Comparison of ENCODE assay signal across 22 cellular contexts in the genomic region with DNA sequence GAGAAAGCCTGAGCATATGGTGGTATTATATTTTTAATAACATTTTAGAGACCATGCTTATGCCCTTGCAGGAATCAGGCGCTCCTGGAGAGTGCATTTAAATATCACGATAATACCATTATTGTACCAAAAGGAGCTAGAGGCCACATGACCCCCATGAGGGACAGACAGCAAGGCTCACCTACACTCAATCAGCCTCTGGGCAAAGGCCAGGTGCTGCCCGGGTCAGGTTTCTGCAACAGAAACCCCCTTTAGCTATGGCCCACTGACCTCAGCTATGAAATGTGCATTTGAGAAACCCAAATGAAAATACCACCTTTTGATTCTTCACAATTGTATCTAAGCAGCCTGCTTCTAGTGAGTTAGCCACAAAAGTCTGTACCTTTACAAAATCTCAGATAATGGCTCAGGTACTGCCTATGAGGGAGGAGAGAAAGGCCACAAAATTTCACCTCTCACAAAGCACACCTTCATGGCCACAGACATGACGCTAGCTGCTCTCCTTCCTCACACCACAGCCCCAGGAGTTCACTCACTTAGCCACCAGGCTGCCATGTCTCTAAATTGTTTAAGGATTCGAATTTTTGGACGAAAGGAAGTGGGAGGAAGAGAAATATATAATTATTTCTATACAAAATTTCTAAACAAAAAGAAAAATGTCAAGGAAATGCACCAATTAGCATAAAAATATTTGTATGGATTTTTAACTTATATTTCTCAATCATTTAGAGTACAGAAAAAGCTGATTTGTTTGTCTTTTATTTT.
"Had no signal": no experiment of that assay in that cellular context is flagged by ENCODE, and none has a peak within 500 bp of the region (broad histone marks: within the 10 kb centered on the region; RNA-seq: fewer than 3 reads in every experiment).

No MANE protein-coding gene starts in this region.

- H3K36me3 ChIP-seq: sigmoid colon, WERI-Rb-1 had no signal

- H3K9me3 Mint-ChIP-seq: activated T-helper 1 cell treated with anti-CD3 and anti-CD28 coated beads, Interleukin-12 subunit alpha, Interleukin-12 subunit beta, Interleukin-2, Interleukin-4 antibody, amounts not matched to agents 30 ng/mL and 10 ng/mL and 1 ng/mL, durations not matched to agents 14 hours and 24 hours and 36 hours; neural crest cell; stimulated activated naive B cell treated with anti-CD40 and anti-IgM and Interleukin-4, amounts not matched to agents 10 μg/mL and 1 μg/mL and 100 μg/mL, for 72 hours had no signal

- H3K4me1 ChIP-seq: body of pancreas, testis had no signal

- DNase-seq: activated CD4-positive, alpha-beta T cell treated with anti-CD3 and anti-CD28 coated beads for 1 hour; activated CD4-positive, alpha-beta T cell treated with anti-CD3 and anti-CD28 coated beads, Interleukin-2, amount 50 U/mL, for 1 hour; activated CD8-positive, alpha-beta T cell treated with anti-CD3 and anti-CD28 coated beads, Interleukin-2, amount 10 ng/mL, durations not matched to agents 7 days and 5 days; activated gamma-delta T cell; activated naive CD4-positive, alpha-beta T cell treated with anti-CD3 and anti-CD28 coated beads, Interleukin-2, amount 50 U/mL, for 16 hours; anterior cingulate cortex; body of pancreas; central memory CD4-positive, alpha-beta T cell; dermis blood vessel endothelial cell; effector CD8-positive, alpha-beta T cell; hippocampal formation; mucosa of descending colon; posterior cingulate gyrus; sigmoid colon; stimulated activated CD4-positive, alpha-beta T cell treated with anti-CD3 and anti-CD28 coated beads, Interleukin-2, amount 100 ng/mL, for 48 hours; stimulated activated CD8-positive, alpha-beta memory T cell treated with anti-CD3 and anti-CD28 coated beads, Interleukin-4, amount 100 ng/mL, for 48 hours; stimulated activated naive B cell treated with anti-CD40 and anti-IgM and Interleukin-4, amounts not matched to agents 10 μg/mL and 1 μg/mL and 100 μg/mL, for 72 hours; T-helper 2 cell; testis; WERI-Rb-1 had no signal

- H3K9me3 ChIP-seq: body of pancreas, mucosa of descending colon, sigmoid colon, testis had no signal

- H3K36me3 Mint-ChIP-seq: stimulated activated naive B cell treated with anti-CD40 and anti-IgM and Interleukin-4, amounts not matched to agents 10 μg/mL and 1 μg/mL and 100 μg/mL, for 72 hours had no signal

- H3K4me3 ChIP-seq: body of pancreas, mucosa of descending colon, sigmoid colon, testis had no signal

- H3K27me3 ChIP-seq: body of pancreas, sigmoid colon, testis had no signal

- H3K27me3 Mint-ChIP-seq: stimulated activated naive B cell treated with anti-CD40 and anti-IgM and Interleukin-4, amounts not matched to agents 10 μg/mL and 1 μg/mL and 100 μg/mL, for 72 hours had no signal

- H3K4me1 Mint-ChIP-seq: stimulated activated naive B cell treated with anti-CD40 and anti-IgM and Interleukin-4, amounts not matched to agents 10 μg/mL and 1 μg/mL and 100 μg/mL, for 72 hours had no signal

- H3K27ac ChIP-seq: body of pancreas, testis, WERI-Rb-1 had no signal

- ATAC-seq: activated CD8-positive, alpha-beta T cell treated with anti-CD3 and anti-CD28 coated beads, Interleukin-2, amount 10 ng/mL, durations not matched to agents 7 days and 5 days; body of pancreas; mucosa of descending colon; stimulated activated naive B cell treated with anti-CD40 and anti-IgM and Interleukin-4, amounts not matched to agents 10 μg/mL and 1 μg/mL and 100 μg/mL, for 72 hours had no signal

- H3K4me3 Mint-ChIP-seq: activated CD8-positive, alpha-beta T cell treated with anti-CD3 and anti-CD28 coated beads, Interleukin-2, amount 10 ng/mL, durations not matched to agents 7 days and 5 days; activated T-helper 1 cell treated with anti-CD3 and anti-CD28 coated beads, Interleukin-12 subunit alpha, Interleukin-12 subunit beta, Interleukin-2, Interleukin-4 antibody, amounts not matched to agents 30 ng/mL and 10 ng/mL and 1 ng/mL, durations not matched to agents 14 hours and 24 hours and 36 hours; stimulated activated naive B cell treated with anti-CD40 and anti-IgM and Interleukin-4, amounts not matched to agents 10 μg/mL and 1 μg/mL and 100 μg/mL, for 72 hours had no signal

- H3K27ac Mint-ChIP-seq: activated CD8-positive, alpha-beta T cell treated with anti-CD3 and anti-CD28 coated beads, Interleukin-2, amount 10 ng/mL, durations not matched to agents 7 days and 5 days; activated T-helper 1 cell treated with anti-CD3 and anti-CD28 coated beads, Interleukin-12 subunit alpha, Interleukin-12 subunit beta, Interleukin-2, Interleukin-4 antibody, amounts not matched to agents 30 ng/mL and 10 ng/mL and 1 ng/mL, durations not matched to agents 14 hours and 24 hours and 36 hours; stimulated activated naive B cell treated with anti-CD40 and anti-IgM and Interleukin-4, amounts not matched to agents 10 μg/mL and 1 μg/mL and 100 μg/mL, for 72 hours had no signal
